In genomic region chrX:154619182-154619581, GRCh38 we compare ENCODE assay signal across 7 cellular contexts. TPM values are rescaled to one million over a fixed set of nuclear protein-coding genes. Genes with fewer than 3 reads are reported as not detected.
"Had no signal": no experiment of that assay in that cellular context is flagged by ENCODE, and none has a peak within 500 bp of the region (broad histone marks: within the 10 kb centered on the region; RNA-seq: fewer than 3 reads in every experiment).

TSS of gene CTAG1B (minus strand) at chrX:154619282. CDS start at chrX:154619218, 64 bp downstream.

RNA-seq across cellular contexts. Expression of gene CTAG1B, which starts in this region (rescaled TPM):
- total RNA-seq: GM23248, GM23338, H1, H4, H7, H9, HFFc6 had no signal
- polyA plus RNA-seq: GM23248, GM23338, H1 had no signal
